9 cellular contexts compared by ENCODE assay signal in genomic region chr7:143785415-143786182, GRCh38. TPM values are rescaled to one million over a fixed set of nuclear protein-coding genes. Genes with fewer than 3 reads are reported as not detected.
"Had no signal": no experiment of that assay in that cellular context is flagged by ENCODE, and none has a peak within 500 bp of the region (broad histone marks: within the 10 kb centered on the region; RNA-seq: fewer than 3 reads in every experiment).

No MANE protein-coding gene starts in this region.

RNA-seq across cellular contexts. Expression of gene CTAGE6, which starts 28.1 kb away (rescaled TPM):
- total RNA-seq: neural crest cell, occipital lobe, progenitor cell of endocrine pancreas, psoas muscle, right atrium auricular region, smooth muscle cell had no signal
- polyA plus RNA-seq: neural cell, psoas muscle, right cardiac atrium, small intestine, smooth muscle cell had no signal
